Comparison of ENCODE assay signal across 8 cellular contexts in genomic region chr12:8108808-8109398, GRCh38. TPM values are rescaled to one million over a fixed set of nuclear protein-coding genes. Genes with fewer than 3 reads are reported as not detected.
DNase-seq lines count a peak whose midpoint lies in the region; ATAC-seq, FAIRE-seq and TF ChIP-seq lines count a peak whose summit lies in the region.

No MANE protein-coding gene starts in this region.

- H3K9me3 ChIP-seq in pancreas (no peaks in the 10 kb centered on the region), tibial artery (no peaks in the 10 kb centered on the region)

- 0 to 1% methylated on average over 3 of the region's 3 CpGs for WGBS in pancreas, 2 donors

- FAIRE-seq in pancreas (lab: Jason Lieb, UNC) = peak; percentile 96

- no peak overlapping the region for H3K4me3 Mint-ChIP-seq in activated naive CD4-positive, alpha-beta T cell treated with anti-CD3 and anti-CD28 coated beads for 36 hours

- H3K36me3 ChIP-seq in pancreas = no peaks in the 10 kb centered on the region
- peaks cover 0 to 25% (median 4%) of the 10 kb centered on the region in 3 donors for H3K36me3 ChIP-seq in tibial artery

- ATAC-seq in pancreas (peak; percentile 66 to 98 (median 90)), HG02938 (IDR thresholded peaks at IDR 0.05; ENCODE audit: unreplicated experiment) (no peak)

- H3K27ac ChIP-seq in pancreas = no peak overlapping the region
- H3K27ac ChIP-seq in tibial artery = no peak overlapping the region

- no peaks in the 10 kb centered on the region for H3K4me1 ChIP-seq in pancreas
- no peaks in the 10 kb centered on the region for H3K4me1 ChIP-seq in tibial artery

- POLR2A ChIA-PET in GM10248 (lab: Yijun Ruan, JAX) = no interaction called here

- H3K4me3 ChIP-seq in LNCaP clone FGC (ENCODE audit: low read depth, low read length) = no peak overlapping the region
- H3K4me3 ChIP-seq in pancreas = no peak overlapping the region
- H3K4me3 ChIP-seq in tibial artery = no peak overlapping the region

- no peak overlapping the region for H3K27ac Mint-ChIP-seq in activated naive CD4-positive, alpha-beta T cell treated with anti-CD3 and anti-CD28 coated beads for 36 hours

- TF ChIP-seq CTCF in GM10248 (IDR thresholded peaks at IDR 0.05; ENCODE audit: control extremely low read depth, extremely low read depth, low read depth, missing control alignments) (peak; percentile 98), LNCaP clone FGC (IDR thresholded peaks at IDR 0.05; ENCODE audit: control insufficient read depth, extremely low read depth, insufficient read depth) (peak; percentile 97), pancreas (IDR thresholded peaks at IDR 0.05) (peak; percentile 91 to 97 (median 92)), tibial artery (IDR thresholded peaks at IDR 0.05) (peak; percentile 97)

- intact Hi-C loops in activated naive CD4-positive, alpha-beta T cell treated with anti-CD3 and anti-CD28 coated beads for 36 hours (cut with micrococcal nuclease) = loop anchor here (1.0 kb wide), 3 partner anchors 71 to 128 kb away; no protein-coding TSS in a partner anchor
- intact Hi-C loops in pancreas (cut with DNase I) (loop anchor here in 2 of 3 donors (5.0 to 10.0 kb wide), 2 partner anchors 123 to 126 kb away; no protein-coding TSS in a partner anchor), tibial artery (cut with DNase I; ENCODE audit: low total_unique reads) (loop anchor here (5.0 kb wide), 1 partner anchor 73 kb away; no protein-coding TSS in a partner anchor)

- H3K27me3 ChIP-seq in pancreas (no peaks in the 10 kb centered on the region), tibial artery (no peaks in the 10 kb centered on the region)

- H3K36me3 Mint-ChIP-seq in activated naive CD4-positive, alpha-beta T cell treated with anti-CD3 and anti-CD28 coated beads for 36 hours (ENCODE audit: low read depth) = peaks cover 16% of the 10 kb centered on the region

- CTCF ChIA-PET in GM10248 (lab: Yijun Ruan, JAX) = interaction anchor here (0.7 to 4.4 kb wide), 21 partner anchors 9 to 281 kb away, joined by 3 to 29 read pairs (median 5); partner anchors contain the start of gene CLEC4A
- CTCF ChIA-PET in activated naive CD4-positive, alpha-beta T cell treated with anti-CD3 and anti-CD28 coated beads for 36 hours (lab: Charles Lee) = interaction anchor here (0.7 to 3.9 kb wide), 15 partner anchors 11 to 129 kb away, joined by 3 to 37 read pairs (median 4); no protein-coding TSS in a partner anchor

- H3K9me3 Mint-ChIP-seq in activated naive CD4-positive, alpha-beta T cell treated with anti-CD3 and anti-CD28 coated beads for 36 hours = no peaks in the 10 kb centered on the region

- DNase-seq in GM10248 (ENCODE audit: extremely low spot score) (peak; percentile 70), LNCaP clone FGC (ENCODE audit: low read depth) (peak; percentile 30), SK-N-DZ (ENCODE audit: low spot score) (peak; percentile 72), globus pallidus (ENCODE audit: low spot score) (peak; percentile 82), pancreas (peak in 5 of 6 donors; percentile 55 to 88 (median 79)), tibial artery (peak; percentile 80 to 82)
- DNase-seq in activated naive CD4-positive, alpha-beta T cell treated with anti-CD3 and anti-CD28 coated beads for 36 hours = peak; percentile 92

- H3K27me3 Mint-ChIP-seq in activated naive CD4-positive, alpha-beta T cell treated with anti-CD3 and anti-CD28 coated beads for 36 hours (ENCODE audit: low read depth) = no peaks in the 10 kb centered on the region

- no peaks in the 10 kb centered on the region for H3K4me1 Mint-ChIP-seq in activated naive CD4-positive, alpha-beta T cell treated with anti-CD3 and anti-CD28 coated beads for 36 hours (ENCODE audit: low read depth)

RNA-seq across cellular contexts. Expression of gene CLEC4A, which starts 14.5 kb away (rescaled TPM):
- 2.8 TPM in 1 of 2 replicates, not detected in the other for polyA plus RNA-seq in SK-N-DZ (2014; cell fraction: cytosol; rRNA removed)
- 1.7 and 5.0 TPM in 2 replicates for polyA plus RNA-seq in SK-N-DZ (2014; cell fraction: nucleus; rRNA removed)
- 1 to 10 TPM; 1.2 TPM for total RNA-seq in activated naive CD4-positive, alpha-beta T cell treated with anti-CD3 and anti-CD28 coated beads for 36 hours
- 1 to 10 TPM in 2 of 6 donors, under 1 TPM in 3, not detected in 1; 0.32 to 1.5 (median 0.72) TPM for total RNA-seq in pancreas
- 1 to 10 TPM; 1.4 to 3.3 TPM for polyA plus RNA-seq in pancreas

RNA-seq across cellular contexts. Expression of gene NECAP1, which starts 26.8 kb away (rescaled TPM):
- polyA plus RNA-seq in SK-N-DZ (2014; cell fraction: cytosol; rRNA removed) = 56.4 and 61.2 TPM in 2 replicates
- polyA plus RNA-seq in SK-N-DZ (2014; cell fraction: nucleus; rRNA removed) = 60.4 and 68.5 TPM in 2 replicates
- 10 to 100 TPM; 30.2 to 32.0 TPM for total RNA-seq in activated naive CD4-positive, alpha-beta T cell treated with anti-CD3 and anti-CD28 coated beads for 36 hours
- 10 to 100 TPM; 18.6 to 30.9 (median 22.6) TPM for total RNA-seq in pancreas
- 10 to 100 TPM; 14.8 to 30.7 TPM for polyA plus RNA-seq in pancreas

RNA-seq across cellular contexts. Expression of gene C3AR1, which starts 42.7 kb away (rescaled TPM):
- polyA plus RNA-seq in SK-N-DZ (2014; cell fraction: cytosol; rRNA removed) = not detected in 2 replicates
- not detected in 2 replicates for polyA plus RNA-seq in SK-N-DZ (2014; cell fraction: nucleus; rRNA removed)
- under 1 TPM; 0.21 to 0.25 TPM for total RNA-seq in activated naive CD4-positive, alpha-beta T cell treated with anti-CD3 and anti-CD28 coated beads for 36 hours
- 10 to 100 TPM in 1 of 6 donors, 1 to 10 TPM in 4, under 1 TPM in 1; 0.93 to 19.0 (median 3.1) TPM for total RNA-seq in pancreas
- 1 to 10 TPM; 1.1 to 1.4 TPM for polyA plus RNA-seq in pancreas

RNA-seq across cellular contexts. Expression of gene ZNF705A, which starts 47.9 kb away (rescaled TPM):
- not detected in 2 replicates for polyA plus RNA-seq in SK-N-DZ (2014; cell fraction: cytosol; rRNA removed)
- 0.29 TPM in 1 of 2 replicates, not detected in the other for polyA plus RNA-seq in SK-N-DZ (2014; cell fraction: nucleus; rRNA removed)
- not detected for total RNA-seq in activated naive CD4-positive, alpha-beta T cell treated with anti-CD3 and anti-CD28 coated beads for 36 hours
- total RNA-seq in pancreas = not detected
- polyA plus RNA-seq in pancreas = not detected

Comparison
In these comparisons a context has a peak if more than half of its experiments do, and no peak if none do; other contexts are left out.
1. DNase-seq: peak in every context shown above with its lines; median percentile 92 in activated naive CD4-positive, alpha-beta T cell treated with anti-CD3 and anti-CD28 coated beads for 36 hours; 82 in globus pallidus; 81 in tibial artery; 79 in pancreas; 72 in SK-N-DZ; 70 in GM10248; 30 in LNCaP clone FGC.